In genomic region chr6:34343823-34344222, GRCh38 we compare ENCODE assay signal across 17 cellular contexts. TPM values are rescaled to one million over a fixed set of nuclear protein-coding genes. Genes with fewer than 3 reads are reported as not detected.
DNase-seq lines count a peak whose midpoint lies in the region; ATAC-seq and TF ChIP-seq lines count a peak whose summit lies in the region.
"Had no signal": no experiment of that assay in that cellular context is flagged by ENCODE, and none has a peak within 500 bp of the region (broad histone marks: within the 10 kb centered on the region; RNA-seq: fewer than 3 reads in every experiment).

No MANE protein-coding gene starts in this region.

- POLR2A ChIA-PET in activated CD8-positive, alpha-beta T cell treated with anti-CD3 and anti-CD28 coated beads for 36 hours (lab: Charles Lee) = no interaction called here
- POLR2A ChIA-PET in activated CD8-positive, alpha-beta T cell treated with anti-CD3 and anti-CD28 coated beads, Interleukin-2, amount 10 ng/mL, durations not matched to agents 7 days and 5 days (lab: Charles Lee) = no interaction called here

- no peak overlapping the region for H3K4me3 Mint-ChIP-seq in activated CD8-positive, alpha-beta T cell treated with anti-CD3 and anti-CD28 coated beads for 36 hours
- no peak overlapping the region for H3K4me3 Mint-ChIP-seq in activated CD8-positive, alpha-beta T cell treated with anti-CD3 and anti-CD28 coated beads, Interleukin-2, amount 10 ng/mL, durations not matched to agents 7 days and 5 days
- H3K4me3 Mint-ChIP-seq in activated T-helper 17 cell treated with anti-CD3 and anti-CD28 coated beads, Interleukin-2, amount 50 U/mL, for 72 hours = no peak overlapping the region
- H3K4me3 Mint-ChIP-seq in stimulated activated effector memory CD8-positive, alpha-beta T cell treated with anti-CD3 and anti-CD28 coated beads, Interleukin-12 subunit alpha, Interleukin-12 subunit beta, amount 100 ng/mL, for 72 hours = no peak overlapping the region
- H3K4me3 Mint-ChIP-seq: CD4-positive, CD25-positive, alpha-beta regulatory T cell had no signal

- no peaks in the 10 kb centered on the region for H3K27me3 Mint-ChIP-seq in activated CD8-positive, alpha-beta T cell treated with anti-CD3 and anti-CD28 coated beads for 36 hours
- H3K27me3 Mint-ChIP-seq in activated CD8-positive, alpha-beta T cell treated with anti-CD3 and anti-CD28 coated beads, Interleukin-2, amount 10 ng/mL, durations not matched to agents 7 days and 5 days (ENCODE audit: low read depth) = no peaks in the 10 kb centered on the region
- no peaks in the 10 kb centered on the region for H3K27me3 Mint-ChIP-seq in activated T-helper 17 cell treated with anti-CD3 and anti-CD28 coated beads, Interleukin-2, amount 50 U/mL, for 72 hours
- H3K27me3 Mint-ChIP-seq: B cell; CD4-positive, CD25-positive, alpha-beta regulatory T cell had no signal

- peak overlapping the region; percentile 14 for H3K27ac Mint-ChIP-seq in activated CD8-positive, alpha-beta T cell treated with anti-CD3 and anti-CD28 coated beads for 36 hours
- no peak overlapping the region for H3K27ac Mint-ChIP-seq in activated CD8-positive, alpha-beta T cell treated with anti-CD3 and anti-CD28 coated beads, Interleukin-2, amount 10 ng/mL, durations not matched to agents 7 days and 5 days
- H3K27ac Mint-ChIP-seq in activated T-helper 17 cell treated with anti-CD3 and anti-CD28 coated beads, Interleukin-2, amount 50 U/mL, for 72 hours = peak overlapping the region; percentile 75
- H3K27ac Mint-ChIP-seq in stimulated activated effector memory CD8-positive, alpha-beta T cell treated with anti-CD3 and anti-CD28 coated beads, Interleukin-12 subunit alpha, Interleukin-12 subunit beta, amount 100 ng/mL, for 72 hours = no peak overlapping the region

- intact Hi-C loops in activated CD8-positive, alpha-beta T cell treated with anti-CD3 and anti-CD28 coated beads for 36 hours (cut with micrococcal nuclease) = no loop called here

- H3K4me1 Mint-ChIP-seq in activated CD8-positive, alpha-beta T cell treated with anti-CD3 and anti-CD28 coated beads for 36 hours (ENCODE audit: low read depth) = peaks cover 31% of the 10 kb centered on the region
- peaks cover 16% of the 10 kb centered on the region for H3K4me1 Mint-ChIP-seq in activated CD8-positive, alpha-beta T cell treated with anti-CD3 and anti-CD28 coated beads, Interleukin-2, amount 10 ng/mL, durations not matched to agents 7 days and 5 days (ENCODE audit: low read depth)
- H3K4me1 Mint-ChIP-seq in activated T-helper 17 cell treated with anti-CD3 and anti-CD28 coated beads, Interleukin-2, amount 50 U/mL, for 72 hours = peaks cover 25% of the 10 kb centered on the region
- peaks cover 22% of the 10 kb centered on the region for H3K4me1 Mint-ChIP-seq in stimulated activated effector memory CD8-positive, alpha-beta T cell treated with anti-CD3 and anti-CD28 coated beads, Interleukin-12 subunit alpha, Interleukin-12 subunit beta, amount 100 ng/mL, for 72 hours

- H3K36me3 Mint-ChIP-seq in activated CD8-positive, alpha-beta T cell treated with anti-CD3 and anti-CD28 coated beads for 36 hours (ENCODE audit: low read depth) = peaks cover 10% of the 10 kb centered on the region
- H3K36me3 Mint-ChIP-seq in activated CD8-positive, alpha-beta T cell treated with anti-CD3 and anti-CD28 coated beads, Interleukin-2, amount 10 ng/mL, durations not matched to agents 7 days and 5 days (ENCODE audit: low read depth) = peaks cover 11% of the 10 kb centered on the region
- H3K36me3 Mint-ChIP-seq in activated T-helper 17 cell treated with anti-CD3 and anti-CD28 coated beads, Interleukin-2, amount 50 U/mL, for 72 hours (ENCODE audit: low read depth) = peaks cover 28% of the 10 kb centered on the region
- peaks cover 7% of the 10 kb centered on the region for H3K36me3 Mint-ChIP-seq in stimulated activated effector memory CD8-positive, alpha-beta T cell treated with anti-CD3 and anti-CD28 coated beads, Interleukin-12 subunit alpha, Interleukin-12 subunit beta, amount 100 ng/mL, for 72 hours

- no peaks in the 10 kb centered on the region for H3K9me3 Mint-ChIP-seq in activated CD8-positive, alpha-beta T cell treated with anti-CD3 and anti-CD28 coated beads for 36 hours
- peaks cover 7% of the 10 kb centered on the region for H3K9me3 Mint-ChIP-seq in activated CD8-positive, alpha-beta T cell treated with anti-CD3 and anti-CD28 coated beads, Interleukin-2, amount 10 ng/mL, durations not matched to agents 7 days and 5 days (ENCODE audit: insufficient read depth)
- H3K9me3 Mint-ChIP-seq in activated T-helper 17 cell treated with anti-CD3 and anti-CD28 coated beads, Interleukin-2, amount 50 U/mL, for 72 hours = no peaks in the 10 kb centered on the region
- no peaks in the 10 kb centered on the region for H3K9me3 Mint-ChIP-seq in stimulated activated effector memory CD8-positive, alpha-beta T cell treated with anti-CD3 and anti-CD28 coated beads, Interleukin-12 subunit alpha, Interleukin-12 subunit beta, amount 100 ng/mL, for 72 hours

- TF ChIP-seq CTCF in activated CD8-positive, alpha-beta T cell treated with anti-CD3 and anti-CD28 coated beads for 36 hours (IDR thresholded peaks at IDR 0.05) = no peak

- DNase-seq in activated CD8-positive, alpha-beta T cell treated with anti-CD3 and anti-CD28 coated beads for 36 hours = no peak
- DNase-seq in activated CD8-positive, alpha-beta T cell treated with anti-CD3 and anti-CD28 coated beads, Interleukin-2, amount 10 ng/mL, durations not matched to agents 7 days and 5 days = no peak
- peak; percentile 10 to 43 for DNase-seq in lung microvascular endothelial cell (ENCODE audit: low read depth in 2 of 2)
- DNase-seq in stimulated activated effector memory CD8-positive, alpha-beta T cell treated with anti-CD3 and anti-CD28 coated beads, Interleukin-12 subunit alpha, Interleukin-12 subunit beta, amount 100 ng/mL, for 72 hours (ENCODE audit: low spot score in 2 of 2) = no peak
- DNase-seq in HuH-7.5 (ENCODE audit: low spot score) = no peak
- DNase-seq: DMS79, MG63, NCI-H1417 treated with DMSO at 0.1 percent for 48 hours, NCI-H187, NCI-H2107, NCI-H446 treated with DMSO at 0.1 percent for 48 hours, NCI-H526 treated with DMSO at 0.1 percent for 48 hours had no signal

- CTCF ChIA-PET in activated CD8-positive, alpha-beta T cell treated with anti-CD3 and anti-CD28 coated beads for 36 hours (lab: Charles Lee) = no interaction called here
- CTCF ChIA-PET in activated CD8-positive, alpha-beta T cell treated with anti-CD3 and anti-CD28 coated beads, Interleukin-2, amount 10 ng/mL, durations not matched to agents 7 days and 5 days (lab: Charles Lee) = interaction anchor here (0.7 kb wide), 1 partner anchor 266 kb away, joined by 3 read pairs; no protein-coding TSS in a partner anchor

- ATAC-seq in activated CD8-positive, alpha-beta T cell treated with anti-CD3 and anti-CD28 coated beads for 36 hours = no peak
- no peak for ATAC-seq in activated CD8-positive, alpha-beta T cell treated with anti-CD3 and anti-CD28 coated beads, Interleukin-2, amount 10 ng/mL, durations not matched to agents 7 days and 5 days
- ATAC-seq in activated T-helper 17 cell treated with anti-CD3 and anti-CD28 coated beads, Interleukin-2, amount 50 U/mL, for 72 hours (replicated peaks) = no peak
- peak; percentile 48 for ATAC-seq in stimulated activated effector memory CD8-positive, alpha-beta T cell treated with anti-CD3 and anti-CD28 coated beads, Interleukin-12 subunit alpha, Interleukin-12 subunit beta, amount 100 ng/mL, for 72 hours
- ATAC-seq in HG03432 (IDR thresholded peaks at IDR 0.05; ENCODE audit: unreplicated experiment) = no peak
- ATAC-seq: HCT116 had no signal

RNA-seq across cellular contexts. Expression of gene NUDT3, which starts 48.6 kb away (rescaled TPM):
- total RNA-seq in activated CD8-positive, alpha-beta T cell treated with anti-CD3 and anti-CD28 coated beads for 36 hours = 10 to 100 TPM; 15.0 to 15.2 TPM
- total RNA-seq in activated CD8-positive, alpha-beta T cell treated with anti-CD3 and anti-CD28 coated beads, Interleukin-2, amount 10 ng/mL, durations not matched to agents 7 days and 5 days = 10 to 100 TPM; 13.1 to 13.8 TPM
- total RNA-seq in activated T-helper 17 cell treated with anti-CD3 and anti-CD28 coated beads, Interleukin-2, amount 50 U/mL, for 72 hours = 10 to 100 TPM in 1 of 2 donors, 1 to 10 TPM in 1; 7.9 to 12.8 TPM
- 17.1 and 19.4 TPM in 2 replicates for total RNA-seq in lung microvascular endothelial cell

Comparison
In these comparisons a context has a peak if more than half of its experiments do, and no peak if none do; other contexts are left out.
1. H3K27ac Mint-ChIP-seq: peak in activated CD8-positive, alpha-beta T cell treated with anti-CD3 and anti-CD28 coated beads for 36 hours (single experiment) and activated T-helper 17 cell treated with anti-CD3 and anti-CD28 coated beads, Interleukin-2, amount 50 U/mL, for 72 hours (single experiment); none in activated CD8-positive, alpha-beta T cell treated with anti-CD3 and anti-CD28 coated beads, Interleukin-2, amount 10 ng/mL, durations not matched to agents 7 days and 5 days (single experiment) and stimulated activated effector memory CD8-positive, alpha-beta T cell treated with anti-CD3 and anti-CD28 coated beads, Interleukin-12 subunit alpha, Interleukin-12 subunit beta, amount 100 ng/mL, for 72 hours (single experiment).
2. DNase-seq: peak in lung microvascular endothelial cell (2 of 2); none in activated CD8-positive, alpha-beta T cell treated with anti-CD3 and anti-CD28 coated beads for 36 hours (single experiment), activated CD8-positive, alpha-beta T cell treated with anti-CD3 and anti-CD28 coated beads, Interleukin-2, amount 10 ng/mL, durations not matched to agents 7 days and 5 days (single experiment), stimulated activated effector memory CD8-positive, alpha-beta T cell treated with anti-CD3 and anti-CD28 coated beads, Interleukin-12 subunit alpha, Interleukin-12 subunit beta, amount 100 ng/mL, for 72 hours (0 of 2) and HuH-7.5 (single experiment).